Comparison of ENCODE assay signal across 7 cellular contexts in the genomic region with DNA sequence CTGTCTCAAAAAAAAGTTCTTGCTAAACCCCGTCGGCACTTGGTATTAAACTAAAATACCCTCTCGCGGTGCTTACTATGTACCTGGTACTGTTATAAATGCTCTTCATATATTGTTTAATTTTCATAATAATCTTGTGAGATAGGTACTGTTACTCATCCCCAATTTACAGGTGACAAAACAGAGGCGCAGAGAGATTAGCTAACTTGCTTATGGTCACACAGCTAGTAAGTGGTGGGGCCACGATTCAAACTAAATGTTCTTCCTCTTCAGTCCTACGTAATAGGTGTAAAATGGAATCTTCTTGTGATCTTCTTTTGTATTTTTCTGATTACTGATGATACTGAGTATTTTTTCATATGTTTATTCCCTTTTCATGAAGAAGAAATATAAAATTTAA.
"Had no signal": no experiment of that assay in that cellular context is flagged by ENCODE, and none has a peak within 500 bp of the region (broad histone marks: within the 10 kb centered on the region; RNA-seq: fewer than 3 reads in every experiment).

No MANE protein-coding gene starts in this region.

- H3K27me3 ChIP-seq: dorsolateral prefrontal cortex, hepatocyte, tibial nerve had no signal

- H3K4me3 Mint-ChIP-seq: activated CD4-positive, alpha-beta T cell treated with anti-CD3 and anti-CD28 coated beads for 36 hours; activated naive CD8-positive, alpha-beta T cell treated with anti-CD3 and anti-CD28 coated beads for 36 hours had no signal

- H3K27ac ChIP-seq: hepatocyte, tibial nerve, VCaP had no signal

- DNase-seq: activated CD4-positive, alpha-beta T cell treated with anti-CD3 and anti-CD28 coated beads for 36 hours; activated naive CD8-positive, alpha-beta T cell treated with anti-CD3 and anti-CD28 coated beads for 36 hours; dorsolateral prefrontal cortex; retina had no signal

- H3K9me3 ChIP-seq: tibial nerve had no signal

- ATAC-seq: activated CD4-positive, alpha-beta T cell treated with anti-CD3 and anti-CD28 coated beads for 36 hours had no signal

- H3K4me2 ChIP-seq: hepatocyte had no signal

- H3K4me3 ChIP-seq: dorsolateral prefrontal cortex, hepatocyte, tibial nerve had no signal

- H3K9me3 Mint-ChIP-seq: activated naive CD8-positive, alpha-beta T cell treated with anti-CD3 and anti-CD28 coated beads for 36 hours had no signal

- H3K27ac Mint-ChIP-seq: activated naive CD8-positive, alpha-beta T cell treated with anti-CD3 and anti-CD28 coated beads for 36 hours had no signal

- H2AFZ ChIP-seq: hepatocyte had no signal

- H3K36me3 ChIP-seq: tibial nerve had no signal

- H3K27me3 Mint-ChIP-seq: activated CD4-positive, alpha-beta T cell treated with anti-CD3 and anti-CD28 coated beads for 36 hours; activated naive CD8-positive, alpha-beta T cell treated with anti-CD3 and anti-CD28 coated beads for 36 hours had no signal
